17 cellular contexts compared by ENCODE assay signal in the genomic region with DNA sequence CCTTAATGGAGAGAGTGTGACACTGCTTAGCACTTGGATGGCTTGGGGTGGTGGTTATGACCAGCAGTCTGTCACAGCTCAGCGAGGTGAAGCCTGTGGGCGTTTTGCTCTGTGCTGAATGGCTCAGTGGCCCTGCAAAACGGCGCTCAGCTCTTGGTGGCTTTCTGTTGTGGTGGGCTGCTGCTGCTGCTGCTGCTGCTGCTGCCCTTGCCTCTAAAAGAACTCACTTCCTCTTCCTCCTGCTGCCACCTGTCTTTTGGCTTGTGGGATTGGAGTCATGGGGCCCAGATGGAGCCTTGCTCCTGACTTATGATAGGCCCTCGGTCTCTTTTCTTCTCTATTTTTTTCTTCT. TPM values are rescaled to one million over a fixed set of nuclear protein-coding genes. Genes with fewer than 3 reads are reported as not detected.
DNase-seq lines count a peak whose midpoint lies in the region; ATAC-seq and TF ChIP-seq lines count a peak whose summit lies in the region.
"Not testable (repeated sequence)": the region's sequence is repeated elsewhere in the genome, so short reads cannot be mapped to it uniquely, and the experiment has no call there.
"Had no signal": no experiment of that assay in that cellular context is flagged by ENCODE, and none has a peak within 500 bp of the region (broad histone marks: within the 10 kb centered on the region; RNA-seq: fewer than 3 reads in every experiment).

No MANE protein-coding gene starts in this region.

- CTCF ChIA-PET in activated B cell treated with CpG ODN at 0.5 μM for 24 hours (lab: Charles Lee): not testable (repeated sequence)

- H3K4me1 Mint-ChIP-seq in activated B cell treated with CpG ODN at 0.5 μM for 24 hours; stimulated activated memory B cell treated with anti-CD40 and anti-IgM and Interleukin-4, amounts not matched to agents 10 μg/mL and 1 μg/mL and 100 μg/mL, for 72 hours: not testable (repeated sequence)

- H3K9me3 Mint-ChIP-seq in activated B cell treated with CpG ODN at 0.5 μM for 24 hours; stimulated activated memory B cell treated with anti-CD40 and anti-IgM and Interleukin-4, amounts not matched to agents 10 μg/mL and 1 μg/mL and 100 μg/mL, for 72 hours: not testable (repeated sequence)

- ATAC-seq in GM18517 (IDR thresholded peaks at IDR 0.05; ENCODE audit: unreplicated experiment) (peak; percentile 93), GM19395 (IDR thresholded peaks at IDR 0.05; ENCODE audit: unreplicated experiment) (peak; percentile 97), GM21717 (IDR thresholded peaks at IDR 0.05; ENCODE audit: unreplicated experiment) (peak; percentile 94), HG02938 (IDR thresholded peaks at IDR 0.05; ENCODE audit: unreplicated experiment) (peak; percentile 97), HG03280 (IDR thresholded peaks at IDR 0.05; ENCODE audit: unreplicated experiment) (peak; percentile 92), activated B cell treated with CpG ODN at 0.5 μM for 24 hours (ENCODE audit: low read depth) (peak; percentile 98), foreskin keratinocyte (peak; percentile 2)
- ATAC-seq in stimulated activated memory B cell treated with anti-CD40 and anti-IgM and Interleukin-4, amounts not matched to agents 10 μg/mL and 1 μg/mL and 100 μg/mL, for 72 hours: peak; percentile 99

- not testable (repeated sequence) for H3K27ac Mint-ChIP-seq in activated B cell treated with CpG ODN at 0.5 μM for 24 hours; stimulated activated memory B cell treated with anti-CD40 and anti-IgM and Interleukin-4, amounts not matched to agents 10 μg/mL and 1 μg/mL and 100 μg/mL, for 72 hours

- H3K27ac ChIP-seq in foreskin keratinocyte: not testable (repeated sequence)

- not testable (repeated sequence) for H3K27me3 ChIP-seq in foreskin keratinocyte

- H3K36me3 Mint-ChIP-seq in activated B cell treated with CpG ODN at 0.5 μM for 24 hours (ENCODE audit: low read depth): peaks cover 16% of the 10 kb centered on the region
- peaks cover 19% of the 10 kb centered on the region for H3K36me3 Mint-ChIP-seq in stimulated activated memory B cell treated with anti-CD40 and anti-IgM and Interleukin-4, amounts not matched to agents 10 μg/mL and 1 μg/mL and 100 μg/mL, for 72 hours

- H3K4me1 ChIP-seq in foreskin keratinocyte: not testable (repeated sequence)

- H3K27me3 Mint-ChIP-seq in activated B cell treated with CpG ODN at 0.5 μM for 24 hours; stimulated activated memory B cell treated with anti-CD40 and anti-IgM and Interleukin-4, amounts not matched to agents 10 μg/mL and 1 μg/mL and 100 μg/mL, for 72 hours: not testable (repeated sequence)

- intact Hi-C loops in activated B cell treated with CpG ODN at 0.5 μM for 24 hours (cut with micrococcal nuclease): not testable (repeated sequence)

- not testable (repeated sequence) for DNase-seq in activated B cell treated with CpG ODN at 0.5 μM for 24 hours, foreskin keratinocyte

- POLR2A ChIA-PET in activated B cell treated with CpG ODN at 0.5 μM for 24 hours (lab: Charles Lee): not testable (repeated sequence)

- H3K4me3 Mint-ChIP-seq in activated B cell treated with CpG ODN at 0.5 μM for 24 hours; stimulated activated memory B cell treated with anti-CD40 and anti-IgM and Interleukin-4, amounts not matched to agents 10 μg/mL and 1 μg/mL and 100 μg/mL, for 72 hours: not testable (repeated sequence)

- TF ChIP-seq CTCF in activated B cell treated with CpG ODN at 0.5 μM for 24 hours (IDR thresholded peaks at IDR 0.05); foreskin keratinocyte (conservative IDR thresholded peaks at IDR 0.05): not testable (repeated sequence)

RNA-seq across cellular contexts. Expression of a gene that starts 47.4 kb away (rescaled TPM):
- total RNA-seq in activated B cell treated with CpG ODN at 0.5 μM for 24 hours: not detected in 2 replicates
- not detected in 2 replicates for total RNA-seq in foreskin keratinocyte
- not detected in 2 replicates for polyA plus RNA-seq in foreskin keratinocyte
- total RNA-seq: activated CD4-positive, alpha-beta memory T cell treated with anti-CD3 and anti-CD28 coated beads, Interleukin-2, amount 10 ng/mL, durations not matched to agents 7 days and 5 days; activated T-helper 2 cell treated with anti-CD3 and anti-CD28 coated beads, Interferon-gamma antibody, Interleukin-2, Interleukin-4, amounts not matched to agents 10 μg/mL and 5 μg/mL and 100 μg/mL, durations not matched to agents 14 hours and 24 hours and 36 hours; Calu3; G401; HepG2; mononuclear cell; osteoblast; RPMI7951; thoracic aorta had no signal
- polyA plus RNA-seq: HepG2 had no signal

Comparison
In these comparisons a context has a peak if more than half of its experiments do, and no peak if none do; other contexts are left out.
1. ATAC-seq: peak in every context shown above with its lines; median percentile 99 in stimulated activated memory B cell treated with anti-CD40 and anti-IgM and Interleukin-4, amounts not matched to agents 10 μg/mL and 1 μg/mL and 100 μg/mL, for 72 hours; 98 in activated B cell treated with CpG ODN at 0.5 μM for 24 hours; 97 in GM19395; 97 in HG02938; 94 in GM21717; 93 in GM18517; 92 in HG03280; 2 in foreskin keratinocyte.